ENCODE assay signal across 8 cellular contexts in genomic region chr4:128809477-128810330, GRCh38. TPM values are rescaled to one million over a fixed set of nuclear protein-coding genes. Genes with fewer than 3 reads are reported as not detected.
DNase-seq lines count a peak whose midpoint lies in the region; ATAC-seq and TF ChIP-seq lines count a peak whose summit lies in the region.

JADE1 (plus strand) TSS chr4:128809700; CDS start chr4:128831759, 22,059 bp downstream.

- ATAC-seq in GM19328 (IDR thresholded peaks at IDR 0.05; ENCODE audit: unreplicated experiment) (peak; percentile 37), HG03520 (IDR thresholded peaks at IDR 0.05; ENCODE audit: unreplicated experiment) (peak; percentile 40), left lobe of liver (peak; percentile 65)

- H3K36me3 Mint-ChIP-seq in activated CD4-positive, alpha-beta T cell treated with anti-CD3 and anti-CD28 coated beads, Interleukin-2, amount 10 ng/mL, durations not matched to agents 7 days and 5 days (ENCODE audit: low read depth) = peaks cover 4% of the 10 kb centered on the region

- peak within 1 kb of the TSS; percentile 99 for H3K27ac Mint-ChIP-seq in activated CD4-positive, alpha-beta T cell treated with anti-CD3 and anti-CD28 coated beads, Interleukin-2, amount 10 ng/mL, durations not matched to agents 7 days and 5 days

- no peaks in the 10 kb centered on the region for H3K9me3 Mint-ChIP-seq in activated CD4-positive, alpha-beta T cell treated with anti-CD3 and anti-CD28 coated beads, Interleukin-2, amount 10 ng/mL, durations not matched to agents 7 days and 5 days

- DNase-seq in NCI-H526 treated with DMSO at 0.1 percent for 48 hours (lab: John Stamatoyannopoulos, UW) (peak; percentile 91), cortex of kidney (lab: John Stamatoyannopoulos, UW) (peak; percentile 16), left lobe of liver (ENCODE audit: low spot score) (peak; percentile 92)
- DNase-seq in activated CD4-positive, alpha-beta T cell treated with anti-CD3 and anti-CD28 coated beads, Interleukin-2, amount 10 ng/mL, durations not matched to agents 7 days and 5 days = peak; percentile 93
- DNase-seq in stimulated activated CD4-positive, alpha-beta T cell treated with anti-CD3 and anti-CD28 coated beads, Interleukin-2, amount 100 ng/mL, for 4 hours (ENCODE audit: low read depth) = peak; percentile 88

- H3K27ac ChIP-seq in C4-2B = peak within 1 kb of the TSS; percentile 88

- CTCF ChIA-PET in activated CD4-positive, alpha-beta T cell treated with anti-CD3 and anti-CD28 coated beads, Interleukin-2, amount 10 ng/mL, durations not matched to agents 7 days and 5 days (lab: Charles Lee) = interaction anchor here (0.6 to 1.3 kb wide), 6 partner anchors 9 to 522 kb away, joined by 3 to 6 read pairs (median 3); partner anchors contain the start of gene PGRMC2

- peaks cover 13% of the 10 kb centered on the region for H3K4me1 Mint-ChIP-seq in activated CD4-positive, alpha-beta T cell treated with anti-CD3 and anti-CD28 coated beads, Interleukin-2, amount 10 ng/mL, durations not matched to agents 7 days and 5 days

- peak within 1 kb of the TSS; percentile 98 for H3K4me3 Mint-ChIP-seq in activated CD4-positive, alpha-beta T cell treated with anti-CD3 and anti-CD28 coated beads, Interleukin-2, amount 10 ng/mL, durations not matched to agents 7 days and 5 days

- no peaks in the 10 kb centered on the region for H3K27me3 Mint-ChIP-seq in activated CD4-positive, alpha-beta T cell treated with anti-CD3 and anti-CD28 coated beads, Interleukin-2, amount 10 ng/mL, durations not matched to agents 7 days and 5 days

- peak; percentile 72 for TF ChIP-seq CTCF in C4-2B (conservative IDR thresholded peaks at IDR 0.05)

- POLR2A ChIA-PET in activated CD4-positive, alpha-beta T cell treated with anti-CD3 and anti-CD28 coated beads, Interleukin-2, amount 10 ng/mL, durations not matched to agents 7 days and 5 days (lab: Charles Lee) = interaction anchor here (0.6 kb wide), 1 partner anchor 749 kb away, joined by 4 read pairs; no protein-coding TSS in a partner anchor

RNA-seq across cellular contexts. Expression of gene JADE1, which starts in this region (rescaled TPM):
- total RNA-seq in activated CD4-positive, alpha-beta T cell treated with anti-CD3 and anti-CD28 coated beads, Interleukin-2, amount 10 ng/mL, durations not matched to agents 7 days and 5 days = 10 to 100 TPM; 33.2 to 39.4 TPM
- total RNA-seq in left lobe of liver = 12.8 TPM

Comparison
In these comparisons a context has a peak if more than half of its experiments do, and no peak if none do; other contexts are left out.
1. Peak in every context shown above with its lines: DNase-seq, ATAC-seq and H3K27ac ChIP-seq.
2. DNase-seq: peak in every context shown above with its lines; median percentile 93 in activated CD4-positive, alpha-beta T cell treated with anti-CD3 and anti-CD28 coated beads, Interleukin-2, amount 10 ng/mL, durations not matched to agents 7 days and 5 days; 92 in left lobe of liver; 91 in NCI-H526 treated with DMSO at 0.1 percent for 48 hours; 88 in stimulated activated CD4-positive, alpha-beta T cell treated with anti-CD3 and anti-CD28 coated beads, Interleukin-2, amount 100 ng/mL, for 4 hours; 16 in cortex of kidney.